1 cellular context compared by ENCODE assay signal in genomic region chr19:54179921-54180452, GRCh38.
TF ChIP-seq lines count a peak whose summit lies in the region.

No MANE protein-coding gene starts in this region.

TF ChIP-seq in GM23338, 12 proteins besides CTCF, POLR2A, EP300 and RAD21 (continued from another document):
- no peak; the same call in 1 of the 2 replicates for TF ChIP-seq ETS1 (IDR thresholded peaks at IDR 0.05)
- no peak for TF ChIP-seq REST (IDR thresholded peaks at IDR 0.05; ENCODE audit: unreplicated experiment)
- TF ChIP-seq ZNF331 (CRISPR knock-in tag; IDR thresholded peaks at IDR 0.05; ENCODE audit: low read depth), result no peak
